ENCODE assay signal across 8 cellular contexts in genomic region chr22:28679611-28680287, GRCh38. TPM values are rescaled to one million over a fixed set of nuclear protein-coding genes. Genes with fewer than 3 reads are reported as not detected.
DNase-seq lines count a peak whose midpoint lies in the region; FAIRE-seq and TF ChIP-seq lines count a peak whose summit lies in the region.
"Not testable (repeated sequence)": the region's sequence is repeated elsewhere in the genome, so short reads cannot be mapped to it uniquely, and the experiment has no call there.

Gene TTC28, minus strand, starts transcription at chr22:28679840. Its CDS starts 117 bp downstream, at chr22:28679723.

- peak within 1 kb of the TSS; percentile 48 for H2AK5ac ChIP-seq in neuronal stem cell (ENCODE audit: low read depth, low read length)

- H3K18ac ChIP-seq in neuronal stem cell (ENCODE audit: low read length), result peak within 1 kb of the TSS; percentile 96

- H3K4me3 ChIP-seq in Jurkat, Clone E6-1 (ENCODE audit: low read length), result peak within 1 kb of the TSS; percentile 30
- H3K4me3 ChIP-seq in duodenal mucosa (ENCODE audit: low read depth in 1 of 2, low read length in 2 of 2) (peak within 1 kb of the TSS; percentile 43 to 68), iPS-15b (ENCODE audit: low read depth, low read length) (peak within 1 kb of the TSS; percentile 65), neuronal stem cell (ENCODE audit: low read length in 2 of 2) (peak within 1 kb of the TSS; percentile 99 to 100)

- not testable (repeated sequence) for H3K27me3 ChIP-seq in duodenal mucosa (ENCODE audit: control insufficient read depth in 1 of 2, insufficient read depth in 2 of 2, low read length in 2 of 2); neuronal stem cell (ENCODE audit: control insufficient read depth in 3 of 3, insufficient read depth in 3 of 3, low read depth in 1 of 3, low read length in 3 of 3)
- peaks cover 12% of the 10 kb centered on the region for H3K27me3 ChIP-seq in iPS-15b (ENCODE audit: control insufficient read depth, insufficient read depth, low read length)

- peak; percentile 16 for DNase-seq in D721Med (ENCODE audit: insufficient read length, low spot score)
- DNase-seq in Jurkat, Clone E6-1 (ENCODE audit: low read depth, low spot score), result peak; percentile 12
- DNase-seq in NOMO-1 treated with DMSO at 0.1 percent for 48 hours (lab: John Stamatoyannopoulos, UW; ENCODE audit: unreplicated experiment), result peak; percentile 15
- DNase-seq in activated T-cell treated with anti-CD3 and anti-CD28 coated beads, Interleukin-2, amount 50 U/mL, for 1 hour, result peak; percentile 43
- DNase-seq in neuronal stem cell (ENCODE audit: low spot score), result peak; percentile 79
- peak in 46 of 49 donors; percentile 7 to 83 (median 56) for DNase-seq in substantia nigra (lab: John Stamatoyannopoulos, UW)

- peak within 1 kb of the TSS; percentile 69 for H3K23ac ChIP-seq in neuronal stem cell (ENCODE audit: low read depth, low read length, poor library complexity)

- H3K4me2 ChIP-seq in neuronal stem cell (ENCODE audit: insufficient read depth, low read length, poor library complexity, severe bottlenecking), result peak within 1 kb of the TSS; percentile 77

- not testable (repeated sequence) for H2BK120ac ChIP-seq in neuronal stem cell (ENCODE audit: low read depth, low read length)

- FAIRE-seq in D721Med (lab: Jason Lieb, UNC), result not testable (repeated sequence)

- H3K14ac ChIP-seq in neuronal stem cell (ENCODE audit: low read length), result peak within 1 kb of the TSS; percentile 38

- H4K8ac ChIP-seq in neuronal stem cell (ENCODE audit: low read depth, low read length), result peak within 1 kb of the TSS; percentile 100

- H3K27ac ChIP-seq in duodenal mucosa (ENCODE audit: low read depth, low read length); neuronal stem cell (replicated peaks; ENCODE audit: low read length): not testable (repeated sequence)
- peak within 1 kb of the TSS; percentile 30 for H3K27ac ChIP-seq in substantia nigra (ENCODE audit: low read depth, low read length, poor library complexity, severe bottlenecking)

- H2BK5ac ChIP-seq in neuronal stem cell (ENCODE audit: low read length), result not testable (repeated sequence)

- H3K36me3 ChIP-seq in duodenal mucosa (ENCODE audit: control insufficient read depth in 1 of 2, insufficient read depth in 2 of 2, low read length in 2 of 2); iPS-15b (ENCODE audit: control insufficient read depth, insufficient read depth, low read length); neuronal stem cell (replicated peaks in 1 of 2; ENCODE audit: control insufficient read depth in 2 of 2, insufficient read depth in 2 of 2, low read length in 2 of 2): not testable (repeated sequence)

- H2AFZ ChIP-seq in neuronal stem cell (ENCODE audit: low read length), result peak within 1 kb of the TSS; percentile 89

- not testable (repeated sequence) for H3K4me1 ChIP-seq in duodenal mucosa (ENCODE audit: control insufficient read depth in 1 of 2, insufficient read depth in 2 of 2, low read length in 2 of 2); iPS-15b (ENCODE audit: control insufficient read depth, insufficient read depth, low read length); neuronal stem cell (ENCODE audit: control insufficient read depth in 2 of 2, insufficient read depth in 1 of 2, low read depth in 1 of 2, low read length in 2 of 2)

- H3K9me3 ChIP-seq in duodenal mucosa (ENCODE audit: control insufficient read depth in 1 of 2, low read length in 2 of 2); iPS-15b (ENCODE audit: control insufficient read depth, insufficient read depth, low read length); neuronal stem cell (replicated peaks in 1 of 2; ENCODE audit: control insufficient read depth in 2 of 2, insufficient read depth in 1 of 2, low read depth in 1 of 2, low read length in 2 of 2): not testable (repeated sequence)

- peak within 1 kb of the TSS; percentile 97 for H4K91ac ChIP-seq in neuronal stem cell (ENCODE audit: low read depth, low read length, poor library complexity)

- peak within 1 kb of the TSS; percentile 37 for H3K4ac ChIP-seq in neuronal stem cell (ENCODE audit: low read length)

- not testable (repeated sequence) for H3K79me1 ChIP-seq in neuronal stem cell (ENCODE audit: low read depth, low read length)

- not testable (repeated sequence) for H3K9ac ChIP-seq in duodenal mucosa (ENCODE audit: low read depth in 1 of 2, low read length in 2 of 2); iPS-15b (ENCODE audit: low read depth, low read length)
- peak within 1 kb of the TSS; percentile 89 for H3K9ac ChIP-seq in neuronal stem cell (ENCODE audit: low read depth, low read length, poor library complexity)

- WGBS in neuronal stem cell (ENCODE audit: extremely low coverage in 2 of 2, insufficient read length in 2 of 2, insufficient replicate concordance in 1 of 2), 2 donors, result no CpG with 5 or more reads among the region's 101 CpGs

- peak within 1 kb of the TSS; percentile 27 for H2BK15ac ChIP-seq in neuronal stem cell (ENCODE audit: low read length)

- not testable (repeated sequence) for H2BK12ac ChIP-seq in neuronal stem cell (ENCODE audit: low read length)

- not testable (repeated sequence) for TF ChIP-seq CTCF in D721Med (IDR thresholded peaks at IDR 0.05; ENCODE audit: insufficient read depth, missing control alignments)

RNA-seq across cellular contexts. Expression of gene TTC28, which starts in this region (rescaled TPM):
- polyA plus RNA-seq in Jurkat, Clone E6-1 (2012; ENCODE audit: insufficient read depth, insufficient read length), result 5.5 TPM
- polyA plus RNA-seq in neuronal stem cell (2013, experiment 1 of 2), result 13.9 TPM
- 14.4 TPM for polyA plus RNA-seq in neuronal stem cell (2013, experiment 2 of 2)

Comparison
In these comparisons a context has a peak if more than half of its experiments do, and no peak if none do; other contexts are left out.
1. DNase-seq: peak in every context shown above with its lines; median percentile 79 in neuronal stem cell; 56 in substantia nigra; 43 in activated T-cell treated with anti-CD3 and anti-CD28 coated beads, Interleukin-2, amount 50 U/mL, for 1 hour; 16 in D721Med; 15 in NOMO-1 treated with DMSO at 0.1 percent for 48 hours; 12 in Jurkat, Clone E6-1.
2. H3K4me3 ChIP-seq: peak in every context shown above with its lines; median percentile 100 in neuronal stem cell; 65 in iPS-15b; 56 in duodenal mucosa; 30 in Jurkat, Clone E6-1.